7 cellular contexts compared by ENCODE assay signal in genomic region chr17:19533718-19534561, GRCh38. TPM values are rescaled to one million over a fixed set of nuclear protein-coding genes. Genes with fewer than 3 reads are reported as not detected.
DNase-seq lines count a peak whose midpoint lies in the region; ATAC-seq, FAIRE-seq and TF ChIP-seq lines count a peak whose summit lies in the region.

Gene SLC47A1, plus strand, starts transcription at chr17:19533854. Its CDS starts 86 bp downstream, at chr17:19533940.

- no peaks in the 10 kb centered on the region for H3K9me3 Mint-ChIP-seq in effector memory CD8-positive, alpha-beta T cell

- peaks cover 52 to 65% of the 10 kb centered on the region in 2 donors for H3K27me3 Mint-ChIP-seq in effector memory CD8-positive, alpha-beta T cell

- H3K27ac Mint-ChIP-seq in effector memory CD8-positive, alpha-beta T cell, result no peak within 1 kb of the TSS

- DNase-seq in GM12891 (ENCODE audit: insufficient read length, low spot score), result peak; percentile 63
- DNase-seq in RWPE2 (ENCODE audit: low spot score), result no peak
- DNase-seq in effector memory CD8-positive, alpha-beta T cell, result no peak
- peak; percentile 39 to 91 for DNase-seq in upper lobe of left lung
- no peak for DNase-seq in NCI-H2107 treated with DMSO at 0.1 percent for 48 hours (lab: John Stamatoyannopoulos, UW; ENCODE audit: unreplicated experiment)
- no peak for DNase-seq in epidermal melanocyte (ENCODE audit: insufficient read length, low spot score)

- peaks cover 11% of the 10 kb centered on the region for H3K27me3 ChIP-seq in RWPE2 (ENCODE audit: insufficient read depth, poor library complexity, severe bottlenecking)
- peaks cover 18% of the 10 kb centered on the region for H3K27me3 ChIP-seq in mononuclear cell (ENCODE audit: insufficient read depth, low read length)
- peaks cover 0 to 13% (median 6%) of the 10 kb centered on the region in 4 donors for H3K27me3 ChIP-seq in upper lobe of left lung

- H3K4me1 Mint-ChIP-seq in effector memory CD8-positive, alpha-beta T cell (ENCODE audit: low read depth in 2 of 2), result peaks cover 4 to 10% of the 10 kb centered on the region in 2 donors

- no peak for TF ChIP-seq EP300 in upper lobe of left lung (IDR thresholded peaks at IDR 0.05)

- peak within 1 kb of the TSS; percentile 49 to 74 for H3K4me3 Mint-ChIP-seq in effector memory CD8-positive, alpha-beta T cell

- ATAC-seq in RWPE2 (ENCODE audit: low read depth) (peak; percentile 85), upper lobe of left lung (ENCODE audit: low FRiP score in 2 of 2) (peak; percentile 58 to 92)
- peak; percentile 67 for ATAC-seq in effector memory CD8-positive, alpha-beta T cell (replicated peaks)

- FAIRE-seq in GM12891 (lab: Jason Lieb, UNC), result peak; percentile 85

- 0 out of 2 replicates have a peak, but pooled peaks have one; percentile 16 for TF ChIP-seq POLR2A in GM12891 (IDR thresholded peaks at IDR 0.05; ENCODE audit: low read depth, low read length)
- peak in 1 of 4 donors; percentile 36 for TF ChIP-seq POLR2A in upper lobe of left lung (IDR thresholded peaks at IDR 0.05)

- H3K27ac ChIP-seq in RWPE2 (ENCODE audit: poor library complexity, severe bottlenecking), result no peak within 1 kb of the TSS
- peak within 1 kb of the TSS in 2 of 4 donors; percentile 41 to 69 for H3K27ac ChIP-seq in upper lobe of left lung

- TF ChIP-seq CTCF in RWPE2 (IDR thresholded peaks at IDR 0.05; ENCODE audit: poor library complexity, severe bottlenecking) (no peak), upper lobe of left lung (IDR thresholded peaks at IDR 0.05) (no peak)

- H3K4me3 ChIP-seq in RWPE2 (ENCODE audit: severe bottlenecking) (peak within 1 kb of the TSS; percentile 40), mononuclear cell (ENCODE audit: low read length) (peak within 1 kb of the TSS; percentile 23), upper lobe of left lung (peak within 1 kb of the TSS in 3 of 4 donors; percentile 52 to 57 (median 53))

- WGBS in upper lobe of left lung, 2 donors, result 0 to 5% methylated on average over 1 to 9 of the region's 87 CpGs

- H3K4me1 ChIP-seq in RWPE2 (ENCODE audit: insufficient read depth, poor library complexity, severe bottlenecking) (no peaks in the 10 kb centered on the region), mononuclear cell (ENCODE audit: insufficient read depth, low read length) (peaks cover 24% of the 10 kb centered on the region), upper lobe of left lung (peaks cover 9 to 26% (median 19%) of the 10 kb centered on the region in 4 donors)

- H3K36me3 ChIP-seq in RWPE2 (ENCODE audit: low read depth) (no peaks in the 10 kb centered on the region), upper lobe of left lung (no peaks in the 10 kb centered on the region)

- H3K36me3 Mint-ChIP-seq in effector memory CD8-positive, alpha-beta T cell (ENCODE audit: insufficient read depth), result no peaks in the 10 kb centered on the region

- H3K9me3 ChIP-seq in RWPE2 (ENCODE audit: severe bottlenecking) (no peaks in the 10 kb centered on the region), mononuclear cell (ENCODE audit: low read depth, low read length) (no peaks in the 10 kb centered on the region), upper lobe of left lung (no peaks in the 10 kb centered on the region)

TF ChIP-seq in GM12891, 5 proteins besides CTCF, POLR2A, EP300 and RAD21:
- 0 out of 2 replicates have a peak, but pooled peaks have one; percentile 16 for TF ChIP-seq POU2F2 (IDR thresholded peaks at IDR 0.05; ENCODE audit: low read depth, low read length)
- TF ChIP-seq POLR2AphosphoS5 (IDR thresholded peaks at IDR 0.05; ENCODE audit: low read depth, low read length), result no peak

RNA-seq across cellular contexts. Expression of gene SLC47A1, which starts in this region (rescaled TPM):
- polyA plus RNA-seq in GM12891 (2012; ENCODE audit: low read depth, missing spikeins), result 9.7 TPM
- total RNA-seq in mononuclear cell (0.73 TPM), upper lobe of left lung (10 to 100 TPM in 4 of 6 donors, 1 to 10 TPM in 2; 6.9 to 20.8 (median 12.0) TPM)

Comparison
In these comparisons a context has a peak if more than half of its experiments do, and no peak if none do; other contexts are left out.
1. DNase-seq: peak in GM12891 (single experiment) and upper lobe of left lung (2 of 2); none in RWPE2 (single experiment), effector memory CD8-positive, alpha-beta T cell (0 of 3), NCI-H2107 treated with DMSO at 0.1 percent for 48 hours (single experiment) and epidermal melanocyte (single experiment).
2. Peak in every context shown above with its lines, with median percentiles within 50 percentile points of each other: ATAC-seq and H3K4me3 ChIP-seq.